18 cellular contexts compared by ENCODE assay signal in the genomic region with DNA sequence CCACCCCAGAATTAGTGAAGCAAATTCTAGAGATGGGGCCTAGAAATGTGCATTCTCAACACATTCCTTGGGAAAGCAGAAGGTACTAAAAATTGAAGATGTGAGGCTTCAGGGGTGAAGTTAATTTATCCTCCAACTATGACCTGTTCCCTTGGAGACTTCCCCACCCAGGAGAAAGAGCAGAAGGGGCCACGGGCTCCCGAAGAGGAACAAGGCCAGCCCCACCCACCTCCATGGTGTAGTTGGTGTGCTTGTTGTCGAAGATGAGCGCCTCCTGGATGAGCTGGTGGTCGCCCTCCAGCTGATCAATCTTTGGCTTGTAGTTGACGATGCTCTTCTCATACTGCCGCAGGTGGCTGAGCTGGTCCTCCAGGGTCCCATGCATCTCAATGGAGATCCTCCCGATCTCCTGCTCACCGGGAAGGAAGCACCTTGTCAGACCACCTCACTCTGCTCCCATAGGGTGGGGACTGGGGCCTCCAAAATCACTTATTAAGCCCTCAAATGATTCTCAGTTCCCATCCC.
"Had no signal": no experiment of that assay in that cellular context is flagged by ENCODE, and none has a peak within 500 bp of the region (broad histone marks: within the 10 kb centered on the region; RNA-seq: fewer than 3 reads in every experiment).

No MANE protein-coding gene starts in this region.

- H2AFZ ChIP-seq: neural progenitor cell had no signal

- DNase-seq: activated B cell treated with CpG ODN at 0.5 μM for 24 hours; activated CD4-positive, alpha-beta T cell treated with anti-CD3 and anti-CD28 coated beads, Interleukin-2, amount 10 ng/mL, durations not matched to agents 24 days and 14 days; activated CD8-positive, alpha-beta memory T cell treated with anti-CD3 and anti-CD28 coated beads, Interleukin-2, amount 50 U/mL, for 48 hours; activated naive CD4-positive, alpha-beta T cell treated with anti-CD3 and anti-CD28 coated beads for 36 hours; glutamatergic neuron; kidney glomerular epithelial cell; mesenchymal stem cell; SIG-M5; stimulated activated CD4-positive, alpha-beta T cell treated with anti-CD3 and anti-CD28 coated beads, Interleukin-15, amount 100 ng/mL, for 24 hours; stimulated activated CD4-positive, alpha-beta T cell treated with anti-CD3 and anti-CD28 coated beads, Interleukin-4, amount 100 ng/mL, for 24 hours; stimulated activated naive CD4-positive, alpha-beta T cell; substantia nigra; T-helper 17 cell; transverse colon had no signal

- H3K4me3 ChIP-seq: adrenal gland, neural progenitor cell, pancreas, transverse colon had no signal

- H3K27me3 ChIP-seq: adrenal gland, neural progenitor cell, pancreas, transverse colon had no signal

- H3K9ac ChIP-seq: neural progenitor cell had no signal

- H3K9me3 ChIP-seq: adrenal gland, pancreas, transverse colon had no signal

- H3K36me3 ChIP-seq: neural progenitor cell had no signal

- H3K27ac ChIP-seq: adrenal gland, neural progenitor cell, pancreas had no signal

- H3K4me2 ChIP-seq: neural progenitor cell had no signal

- H3K4me1 ChIP-seq: adrenal gland, neural progenitor cell, pancreas had no signal

- ATAC-seq: esophagus mucosa, pancreas, T-helper 17 cell had no signal
